ENCODE assay signal across 1 cellular context in the genomic region with DNA sequence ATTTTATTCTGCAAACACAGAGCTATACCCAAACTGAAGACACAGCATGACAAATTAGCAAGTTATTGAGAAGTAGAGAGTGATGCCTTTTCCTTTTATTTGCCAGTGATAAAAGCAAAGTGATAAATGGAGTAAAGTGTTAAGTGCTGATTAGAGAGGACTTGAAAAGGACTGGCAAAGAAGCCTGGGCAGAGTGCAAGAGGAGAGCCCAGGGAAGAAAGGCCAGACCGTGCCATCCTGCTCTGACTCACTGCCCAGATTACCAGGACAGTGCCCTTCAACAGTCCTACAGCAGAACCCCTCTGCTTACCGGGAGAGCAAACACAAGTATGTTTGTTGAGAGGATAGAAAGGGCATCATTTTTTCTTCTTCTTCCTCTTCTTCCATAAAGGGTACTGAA.
TF ChIP-seq lines count a peak whose summit lies in the region.

No MANE protein-coding gene starts in this region.

TF ChIP-seq in H1, 55 proteins besides CTCF, POLR2A, EP300 and RAD21 (continued from another document):
- TF ChIP-seq TAF7 (optimal IDR thresholded peaks at IDR 0.05; ENCODE audit: borderline replicate concordance, low read depth, low read length) (no peak), SAP30 (IDR thresholded peaks at IDR 0.05; ENCODE audit: insufficient read depth, insufficient replicate concordance, low read length) (no peak), JUN (IDR thresholded peaks at IDR 0.05; ENCODE audit: low read depth, low read length) (no peak), SRF (IDR thresholded peaks at IDR 0.05; ENCODE audit: low read depth, low read length) (no peak), SUZ12 (IDR thresholded peaks at IDR 0.05; ENCODE audit: low read length) (no peak), ZNF274 (IDR thresholded peaks at IDR 0.05; ENCODE audit: borderline replicate concordance, extremely low read depth, low read length) (no peak), TBP (IDR thresholded peaks at IDR 0.05; ENCODE audit: low read depth, low read length) (no peak), PHF8 (conservative IDR thresholded peaks at IDR 0.05; ENCODE audit: low read depth, low read length) (no peak), JUND (IDR thresholded peaks at IDR 0.05; ENCODE audit: low read length) (no peak), YY1 (IDR thresholded peaks at IDR 0.05; ENCODE audit: low read depth, low read length) (no peak), KDM5A (IDR thresholded peaks at IDR 0.05; ENCODE audit: low read length) (no peak), EGR1 (IDR thresholded peaks at IDR 0.05; ENCODE audit: borderline replicate concordance, low read depth, low read length) (no peak)
- TF ChIP-seq, protein P1, sequence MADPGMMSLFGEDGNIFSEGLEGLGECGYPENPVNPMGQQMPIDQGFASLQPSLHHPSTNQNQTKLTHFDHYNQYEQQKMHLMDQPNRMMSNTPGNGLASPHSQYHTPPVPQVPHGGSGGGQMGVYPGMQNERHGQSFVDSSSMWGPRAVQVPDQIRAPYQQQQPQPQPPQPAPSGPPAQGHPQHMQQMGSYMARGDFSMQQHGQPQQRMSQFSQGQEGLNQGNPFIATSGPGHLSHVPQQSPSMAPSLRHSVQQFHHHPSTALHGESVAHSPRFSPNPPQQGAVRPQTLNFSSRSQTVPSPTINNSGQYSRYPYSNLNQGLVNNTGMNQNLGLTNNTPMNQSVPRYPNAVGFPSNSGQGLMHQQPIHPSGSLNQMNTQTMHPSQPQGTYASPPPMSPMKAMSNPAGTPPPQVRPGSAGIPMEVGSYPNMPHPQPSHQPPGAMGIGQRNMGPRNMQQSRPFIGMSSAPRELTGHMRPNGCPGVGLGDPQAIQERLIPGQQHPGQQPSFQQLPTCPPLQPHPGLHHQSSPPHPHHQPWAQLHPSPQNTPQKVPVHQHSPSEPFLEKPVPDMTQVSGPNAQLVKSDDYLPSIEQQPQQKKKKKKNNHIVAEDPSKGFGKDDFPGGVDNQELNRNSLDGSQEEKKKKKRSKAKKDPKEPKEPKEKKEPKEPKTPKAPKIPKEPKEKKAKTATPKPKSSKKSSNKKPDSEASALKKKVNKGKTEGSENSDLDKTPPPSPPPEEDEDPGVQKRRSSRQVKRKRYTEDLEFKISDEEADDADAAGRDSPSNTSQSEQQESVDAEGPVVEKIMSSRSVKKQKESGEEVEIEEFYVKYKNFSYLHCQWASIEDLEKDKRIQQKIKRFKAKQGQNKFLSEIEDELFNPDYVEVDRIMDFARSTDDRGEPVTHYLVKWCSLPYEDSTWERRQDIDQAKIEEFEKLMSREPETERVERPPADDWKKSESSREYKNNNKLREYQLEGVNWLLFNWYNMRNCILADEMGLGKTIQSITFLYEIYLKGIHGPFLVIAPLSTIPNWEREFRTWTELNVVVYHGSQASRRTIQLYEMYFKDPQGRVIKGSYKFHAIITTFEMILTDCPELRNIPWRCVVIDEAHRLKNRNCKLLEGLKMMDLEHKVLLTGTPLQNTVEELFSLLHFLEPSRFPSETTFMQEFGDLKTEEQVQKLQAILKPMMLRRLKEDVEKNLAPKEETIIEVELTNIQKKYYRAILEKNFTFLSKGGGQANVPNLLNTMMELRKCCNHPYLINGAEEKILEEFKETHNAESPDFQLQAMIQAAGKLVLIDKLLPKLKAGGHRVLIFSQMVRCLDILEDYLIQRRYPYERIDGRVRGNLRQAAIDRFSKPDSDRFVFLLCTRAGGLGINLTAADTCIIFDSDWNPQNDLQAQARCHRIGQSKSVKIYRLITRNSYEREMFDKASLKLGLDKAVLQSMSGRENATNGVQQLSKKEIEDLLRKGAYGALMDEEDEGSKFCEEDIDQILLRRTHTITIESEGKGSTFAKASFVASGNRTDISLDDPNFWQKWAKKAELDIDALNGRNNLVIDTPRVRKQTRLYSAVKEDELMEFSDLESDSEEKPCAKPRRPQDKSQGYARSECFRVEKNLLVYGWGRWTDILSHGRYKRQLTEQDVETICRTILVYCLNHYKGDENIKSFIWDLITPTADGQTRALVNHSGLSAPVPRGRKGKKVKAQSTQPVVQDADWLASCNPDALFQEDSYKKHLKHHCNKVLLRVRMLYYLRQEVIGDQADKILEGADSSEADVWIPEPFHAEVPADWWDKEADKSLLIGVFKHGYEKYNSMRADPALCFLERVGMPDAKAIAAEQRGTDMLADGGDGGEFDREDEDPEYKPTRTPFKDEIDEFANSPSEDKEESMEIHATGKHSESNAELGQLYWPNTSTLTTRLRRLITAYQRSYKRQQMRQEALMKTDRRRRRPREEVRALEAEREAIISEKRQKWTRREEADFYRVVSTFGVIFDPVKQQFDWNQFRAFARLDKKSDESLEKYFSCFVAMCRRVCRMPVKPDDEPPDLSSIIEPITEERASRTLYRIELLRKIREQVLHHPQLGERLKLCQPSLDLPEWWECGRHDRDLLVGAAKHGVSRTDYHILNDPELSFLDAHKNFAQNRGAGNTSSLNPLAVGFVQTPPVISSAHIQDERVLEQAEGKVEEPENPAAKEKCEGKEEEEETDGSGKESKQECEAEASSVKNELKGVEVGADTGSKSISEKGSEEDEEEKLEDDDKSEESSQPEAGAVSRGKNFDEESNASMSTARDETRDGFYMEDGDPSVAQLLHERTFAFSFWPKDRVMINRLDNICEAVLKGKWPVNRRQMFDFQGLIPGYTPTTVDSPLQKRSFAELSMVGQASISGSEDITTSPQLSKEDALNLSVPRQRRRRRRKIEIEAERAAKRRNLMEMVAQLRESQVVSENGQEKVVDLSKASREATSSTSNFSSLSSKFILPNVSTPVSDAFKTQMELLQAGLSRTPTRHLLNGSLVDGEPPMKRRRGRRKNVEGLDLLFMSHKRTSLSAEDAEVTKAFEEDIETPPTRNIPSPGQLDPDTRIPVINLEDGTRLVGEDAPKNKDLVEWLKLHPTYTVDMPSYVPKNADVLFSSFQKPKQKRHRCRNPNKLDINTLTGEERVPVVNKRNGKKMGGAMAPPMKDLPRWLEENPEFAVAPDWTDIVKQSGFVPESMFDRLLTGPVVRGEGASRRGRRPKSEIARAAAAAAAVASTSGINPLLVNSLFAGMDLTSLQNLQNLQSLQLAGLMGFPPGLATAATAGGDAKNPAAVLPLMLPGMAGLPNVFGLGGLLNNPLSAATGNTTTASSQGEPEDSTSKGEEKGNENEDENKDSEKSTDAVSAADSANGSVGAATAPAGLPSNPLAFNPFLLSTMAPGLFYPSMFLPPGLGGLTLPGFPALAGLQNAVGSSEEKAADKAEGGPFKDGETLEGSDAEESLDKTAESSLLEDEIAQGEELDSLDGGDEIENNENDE (IDR thresholded peaks at IDR 0.05; ENCODE audit: insufficient replicate concordance, low read length): no peak
- TF ChIP-seq, protein P2, sequence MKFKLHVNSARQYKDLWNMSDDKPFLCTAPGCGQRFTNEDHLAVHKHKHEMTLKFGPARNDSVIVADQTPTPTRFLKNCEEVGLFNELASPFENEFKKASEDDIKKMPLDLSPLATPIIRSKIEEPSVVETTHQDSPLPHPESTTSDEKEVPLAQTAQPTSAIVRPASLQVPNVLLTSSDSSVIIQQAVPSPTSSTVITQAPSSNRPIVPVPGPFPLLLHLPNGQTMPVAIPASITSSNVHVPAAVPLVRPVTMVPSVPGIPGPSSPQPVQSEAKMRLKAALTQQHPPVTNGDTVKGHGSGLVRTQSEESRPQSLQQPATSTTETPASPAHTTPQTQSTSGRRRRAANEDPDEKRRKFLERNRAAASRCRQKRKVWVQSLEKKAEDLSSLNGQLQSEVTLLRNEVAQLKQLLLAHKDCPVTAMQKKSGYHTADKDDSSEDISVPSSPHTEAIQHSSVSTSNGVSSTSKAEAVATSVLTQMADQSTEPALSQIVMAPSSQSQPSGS (IDR thresholded peaks at IDR 0.05; ENCODE audit: low read length): no peak
